8 cellular contexts compared by ENCODE assay signal in the genomic region with DNA sequence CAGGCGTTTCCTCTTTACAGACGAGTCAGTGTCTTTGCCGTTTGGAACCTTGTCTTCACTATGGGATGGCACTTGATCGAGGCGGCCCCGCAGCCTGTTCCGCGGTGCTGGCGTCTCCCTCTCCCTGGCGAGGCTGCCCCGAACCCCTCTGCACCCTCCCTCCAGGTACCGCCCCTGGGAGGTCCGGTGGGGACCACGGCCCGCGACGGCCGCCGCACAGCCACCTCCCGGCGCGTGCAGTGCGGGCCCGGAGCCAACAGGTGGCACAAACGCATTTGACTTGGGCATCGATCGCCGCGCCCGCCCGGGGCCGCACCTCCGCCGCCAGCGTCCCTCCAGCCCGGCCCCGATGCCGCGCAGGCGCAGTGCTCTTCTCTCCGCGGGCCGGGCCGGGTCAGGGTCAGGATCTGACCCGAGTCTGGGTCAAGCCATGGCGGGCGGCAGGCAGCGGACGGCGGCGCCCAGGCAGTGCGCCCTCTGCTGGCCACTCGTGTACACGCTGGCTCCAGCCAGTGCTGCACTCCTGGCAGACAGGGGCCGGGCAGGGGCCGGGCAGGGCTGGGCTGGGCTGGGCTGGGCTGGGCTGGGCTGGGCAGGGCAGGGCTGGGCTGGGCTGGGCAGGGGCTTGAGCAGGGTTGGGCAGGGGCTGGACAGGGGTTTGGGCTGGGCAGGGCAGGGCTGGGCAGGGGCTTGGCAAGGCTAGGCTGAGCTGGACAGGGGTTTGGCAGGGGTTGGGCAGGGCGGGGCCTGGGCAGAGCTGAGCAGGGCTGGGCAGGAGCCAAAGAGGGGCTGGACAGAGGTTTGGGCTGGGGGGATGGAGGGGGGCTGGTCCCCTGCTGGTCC.
A peak's percentile ranks its signal among the peaks of the same experiment; 100 is the strongest.
DNase-seq lines count a peak whose midpoint lies in the region; ATAC-seq and TF ChIP-seq lines count a peak whose summit lies in the region.

No MANE protein-coding gene starts in this region.

- H3K4me3 ChIP-seq in HL-60 (replicated peaks; ENCODE audit: insufficient read depth, low read length) (peak overlapping the region; percentile 34), upper lobe of right lung (peak overlapping the region; percentile 52)

- peaks cover 8% of the 10 kb centered on the region for H3K27me3 ChIP-seq in HL-60 (ENCODE audit: insufficient read depth, poor library complexity, severe bottlenecking)
- H3K27me3 ChIP-seq in upper lobe of right lung: peaks cover 24% of the 10 kb centered on the region

- peak overlapping the region; percentile 52 for H3K4me3 Mint-ChIP-seq in glutamatergic neuron (ENCODE audit: unreplicated experiment)

- H3K27ac Mint-ChIP-seq in glutamatergic neuron (ENCODE audit: unreplicated experiment): no peak overlapping the region

- peaks cover 3% of the 10 kb centered on the region for H3K4me1 Mint-ChIP-seq in glutamatergic neuron (ENCODE audit: low read depth, unreplicated experiment)

- peak; percentile 81 for ATAC-seq in GM19468 (IDR thresholded peaks at IDR 0.05; ENCODE audit: extremely low read depth, unreplicated experiment)
- peak; percentile 98 for ATAC-seq in upper lobe of right lung

- H3K27me3 Mint-ChIP-seq in glutamatergic neuron (ENCODE audit: unreplicated experiment): no peaks in the 10 kb centered on the region

- no peak overlapping the region for H3K27ac ChIP-seq in HL-60 (replicated peaks)
- no peak overlapping the region for H3K27ac ChIP-seq in upper lobe of right lung

- intact Hi-C loops in upper lobe of right lung (cut with DNase I): no loop called here

- H3K36me3 Mint-ChIP-seq in glutamatergic neuron (ENCODE audit: unreplicated experiment): no peaks in the 10 kb centered on the region

- peak; percentile 1 for TF ChIP-seq CTCF in HL-60 (IDR thresholded peaks at IDR 0.05; ENCODE audit: insufficient read depth, low read length)
- peak; percentile 90 for TF ChIP-seq CTCF in glutamatergic neuron (IDR thresholded peaks at IDR 0.05; ENCODE audit: partially characterized antibody, unreplicated experiment)
- TF ChIP-seq CTCF in upper lobe of right lung (IDR thresholded peaks at IDR 0.05): peak; percentile 66

- no peaks in the 10 kb centered on the region for H3K9me3 Mint-ChIP-seq in glutamatergic neuron (ENCODE audit: unreplicated experiment)

- no peaks in the 10 kb centered on the region for H3K4me1 ChIP-seq in upper lobe of right lung

- H3K36me3 ChIP-seq in upper lobe of right lung: no peaks in the 10 kb centered on the region

- no peaks in the 10 kb centered on the region for H3K9me3 ChIP-seq in upper lobe of right lung

- peak; percentile 69 for DNase-seq in COLO668 (lab: John Stamatoyannopoulos, UW; ENCODE audit: unreplicated experiment)
- peak; percentile 11 to 39 for DNase-seq in HL-60 (ENCODE audit: low read depth in 1 of 2, low spot score in 1 of 2)
- peak; percentile 88 for DNase-seq in RPMI8226
- peak in 3 of 4 experiments; percentile 43 to 62 (median 47) for DNase-seq in activated naive CD4-positive, alpha-beta T cell (lab: John Stamatoyannopoulos, UW)
- peak; percentile 91 for DNase-seq in glutamatergic neuron
- peak; percentile 35 for DNase-seq in pons (ENCODE audit: low spot score)
- DNase-seq in upper lobe of right lung: peak; percentile 88

Comparison
In these comparisons a context has a peak if more than half of its experiments do, and no peak if none do; other contexts are left out.
1. DNase-seq: peak in every context shown above with its lines; median percentile 91 in glutamatergic neuron; 88 in RPMI8226; 88 in upper lobe of right lung; 69 in COLO668; 47 in activated naive CD4-positive, alpha-beta T cell; 35 in pons; 25 in HL-60.
2. CTCF ChIP-seq: peak in every context shown above with its lines; median percentile 90 in glutamatergic neuron; 66 in upper lobe of right lung; 1 in HL-60.